In genomic region chr17:18107061-18107460, GRCh38 we compare ENCODE assay signal across 26 cellular contexts.
"Had no signal": no experiment of that assay in that cellular context is flagged by ENCODE, and none has a peak within 500 bp of the region (broad histone marks: within the 10 kb centered on the region; RNA-seq: fewer than 3 reads in every experiment).

No MANE protein-coding gene starts in this region.

- H3K4me1 Mint-ChIP-seq: activated naive CD8-positive, alpha-beta T cell treated with anti-CD3 and anti-CD28 coated beads for 36 hours; activated naive CD8-positive, alpha-beta T cell treated with anti-CD3 and anti-CD28 coated beads, Interleukin-2, amount 50 U/mL, for 24 hours had no signal

- ATAC-seq: activated CD8-positive, alpha-beta T cell treated with anti-CD3 and anti-CD28 coated beads for 36 hours; activated naive CD8-positive, alpha-beta T cell treated with anti-CD3 and anti-CD28 coated beads, Interleukin-2, amount 50 U/mL, for 24 hours; activated T-cell treated with anti-CD3 and anti-CD28 coated beads, Interleukin-2, amount 50 U/mL, for 72 hours; body of pancreas; effector memory CD8-positive, alpha-beta T cell; foreskin keratinocyte; gastrocnemius medialis; heart right ventricle had no signal

- H3K9me3 Mint-ChIP-seq: activated CD8-positive, alpha-beta T cell treated with anti-CD3 and anti-CD28 coated beads for 36 hours; activated naive CD8-positive, alpha-beta T cell treated with anti-CD3 and anti-CD28 coated beads for 36 hours; activated naive CD8-positive, alpha-beta T cell treated with anti-CD3 and anti-CD28 coated beads, Interleukin-2, amount 50 U/mL, for 24 hours; activated T-cell treated with anti-CD3 and anti-CD28 coated beads, Interleukin-2, amount 50 U/mL, for 72 hours; effector memory CD8-positive, alpha-beta T cell had no signal

- H3K27me3 Mint-ChIP-seq: activated CD8-positive, alpha-beta T cell treated with anti-CD3 and anti-CD28 coated beads for 36 hours; activated naive CD8-positive, alpha-beta T cell treated with anti-CD3 and anti-CD28 coated beads for 36 hours; activated naive CD8-positive, alpha-beta T cell treated with anti-CD3 and anti-CD28 coated beads, Interleukin-2, amount 50 U/mL, for 24 hours; effector memory CD8-positive, alpha-beta T cell had no signal

- H3K4me1 ChIP-seq: adrenal gland, body of pancreas, esophagus muscularis mucosa, foreskin keratinocyte, gastrocnemius medialis, heart right ventricle had no signal

- H3K9me3 ChIP-seq: adrenal gland, body of pancreas, esophagus muscularis mucosa, gastrocnemius medialis, heart right ventricle had no signal

- H3K27ac Mint-ChIP-seq: activated CD8-positive, alpha-beta T cell treated with anti-CD3 and anti-CD28 coated beads for 36 hours; activated naive CD8-positive, alpha-beta T cell treated with anti-CD3 and anti-CD28 coated beads for 36 hours; activated naive CD8-positive, alpha-beta T cell treated with anti-CD3 and anti-CD28 coated beads, Interleukin-2, amount 50 U/mL, for 24 hours; activated T-cell treated with anti-CD3 and anti-CD28 coated beads, Interleukin-2, amount 50 U/mL, for 72 hours had no signal

- H3K4me3 Mint-ChIP-seq: activated CD8-positive, alpha-beta T cell treated with anti-CD3 and anti-CD28 coated beads for 36 hours; activated naive CD8-positive, alpha-beta T cell treated with anti-CD3 and anti-CD28 coated beads for 36 hours; activated naive CD8-positive, alpha-beta T cell treated with anti-CD3 and anti-CD28 coated beads, Interleukin-2, amount 50 U/mL, for 24 hours; activated T-cell treated with anti-CD3 and anti-CD28 coated beads, Interleukin-2, amount 50 U/mL, for 72 hours; effector memory CD8-positive, alpha-beta T cell had no signal

- DNase-seq: activated CD4-positive, alpha-beta T cell treated with anti-CD3 and anti-CD28 coated beads for 48 hours; activated CD4-positive, alpha-beta T cell treated with anti-CD3 and anti-CD28 coated beads, Interleukin-2, amount 50 U/mL, for 1 hour; activated CD4-positive, alpha-beta T cell treated with anti-CD3 and anti-CD28 coated beads, Interleukin-2, amount 50 U/mL, for 48 hours; activated CD8-positive, alpha-beta memory T cell treated with anti-CD3 and anti-CD28 coated beads for 24 hours; activated CD8-positive, alpha-beta T cell treated with anti-CD3 and anti-CD28 coated beads for 36 hours; activated effector memory CD4-positive, alpha-beta T cell treated with Interleukin-2 at 50 U/mL for 16 hours; activated gamma-delta T cell treated with Interleukin-2 at 50 U/mL for 16 hours; activated naive CD4-positive, alpha-beta T cell treated with anti-CD3 and anti-CD28 coated beads, Interleukin-2, amount 50 U/mL, for 16 hours; activated naive CD4-positive, alpha-beta T cell treated with Interleukin-2 at 50 U/mL for 16 hours; activated naive CD8-positive, alpha-beta T cell treated with anti-CD3 and anti-CD28 coated beads for 36 hours; activated naive CD8-positive, alpha-beta T cell treated with anti-CD3 and anti-CD28 coated beads, Interleukin-2, amount 50 U/mL, for 24 hours; activated T-cell treated with anti-CD3 and anti-CD28 coated beads, Interleukin-2, amount 50 U/mL, for 72 hours; adrenal gland; aorta; body of pancreas; caudate nucleus; cortex of kidney; dermis blood vessel endothelial cell; effector CD4-positive, alpha-beta T cell; effector memory CD8-positive, alpha-beta T cell; erythroblast; foreskin keratinocyte; gastrocnemius medialis; heart right ventricle; T-helper 2 cell had no signal

- H3K27me3 ChIP-seq: adrenal gland, body of pancreas, esophagus muscularis mucosa, foreskin keratinocyte, gastrocnemius medialis, heart right ventricle had no signal

- H3K27ac ChIP-seq: adrenal gland, body of pancreas, esophagus muscularis mucosa, foreskin keratinocyte, gastrocnemius medialis, heart right ventricle had no signal

- H3K4me3 ChIP-seq: adrenal gland, body of pancreas, esophagus muscularis mucosa, gastrocnemius medialis, heart right ventricle had no signal
